Comparison of ENCODE assay signal across 25 cellular contexts in genomic region chr21:35923971-35924370, GRCh38.
"Had no signal": no experiment of that assay in that cellular context is flagged by ENCODE, and none has a peak within 500 bp of the region (broad histone marks: within the 10 kb centered on the region; RNA-seq: fewer than 3 reads in every experiment).

No MANE protein-coding gene starts in this region.

- H3K4me1 ChIP-seq: breast epithelium had no signal

- H3K4me3 ChIP-seq: breast epithelium, SJCRH30 had no signal

- ATAC-seq: activated CD4-positive, CD25-positive, alpha-beta regulatory T cell treated with anti-CD3 and anti-CD28 coated beads, Interleukin-2, amount 50 U/mL, for 24 hours; activated CD8-positive, alpha-beta memory T cell treated with anti-CD3 and anti-CD28 coated beads, Interleukin-2, amount 10 ng/mL, durations not matched to agents 7 days and 5 days; Panc1; SK-N-SH treated with all-trans-retinoic acid at 6 μM for 48 hours had no signal

- H3K27me3 ChIP-seq: breast epithelium, SJCRH30 had no signal

- H3K36me3 ChIP-seq: breast epithelium, SJCRH30 had no signal

- DNase-seq: activated CD4-positive, alpha-beta T cell treated with anti-CD3 and anti-CD28 coated beads for 4 hours; activated CD4-positive, alpha-beta T cell treated with anti-CD3 and anti-CD28 coated beads, Interleukin-2, amount 50 U/mL, for 4 hours; activated CD8-positive, alpha-beta memory T cell treated with anti-CD3 and anti-CD28 coated beads, Interleukin-2, amount 10 ng/mL, durations not matched to agents 7 days and 5 days; activated effector memory CD4-positive, alpha-beta T cell treated with Interleukin-2 at 50 U/mL for 16 hours; activated naive CD4-positive, alpha-beta T cell; activated T-cell treated with anti-CD3 and anti-CD28 coated beads, Interleukin-2, amount 50 U/mL, for 24 hours; aorta; caudate nucleus; MM.1S; NCI-H1105; NCI-H1436; NCI-H1694 treated with DMSO at 0.1 percent for 48 hours; NCI-H2029 treated with DMSO at 0.1 percent for 48 hours; NCI-H345; NCI-H510A; NCI-H526 treated with DMSO at 0.1 percent for 48 hours; NCI-H82; Right ventricle myocardium superior; SW 1271 had no signal

- H3K27ac ChIP-seq: RWPE1, SJCRH30 had no signal

- H3K9me3 ChIP-seq: breast epithelium, SJCRH30 had no signal
